Comparison of ENCODE assay signal across 10 cellular contexts in genomic region chr19:10763828-10764339, GRCh38. TPM values are rescaled to one million over a fixed set of nuclear protein-coding genes. Genes with fewer than 3 reads are reported as not detected.
A peak's percentile ranks its signal among the peaks of the same experiment; 100 is the strongest.
DNase-seq lines count a peak whose midpoint lies in the region; ATAC-seq, FAIRE-seq and TF ChIP-seq lines count a peak whose summit lies in the region.
"Had no signal": no experiment of that assay in that cellular context is flagged by ENCODE, and none has a peak within 500 bp of the region (broad histone marks: within the 10 kb centered on the region; RNA-seq: fewer than 3 reads in every experiment).

No MANE protein-coding gene starts in this region.

- DNase-seq in DND-41 (no peak), K562 (ENCODE audit: extremely low read depth in 1 of 4, low spot score in 3 of 4) (no peak), natural killer cell (no peak), HTR-8/SVneo (ENCODE audit: insufficient read length, low spot score) (no peak), ascending aorta (ENCODE audit: low spot score in 2 of 2) (no peak), HUDEP-2 (lab: John Stamatoyannopoulos, UW; ENCODE audit: unreplicated experiment in 76 of 76) (no peak), DMS53 (lab: John Stamatoyannopoulos, UW) (no peak)
- DNase-seq: activated gamma-delta T cell treated with Interleukin-2 at 50 U/mL for 16 hours, hippocampal formation had no signal

- no peak for TF ChIP-seq CTCF in DND-41 (IDR thresholded peaks at IDR 0.05; ENCODE audit: borderline replicate concordance, extremely low read depth, low read length, poor library complexity, severe bottlenecking)
- no peak for TF ChIP-seq CTCF in K562 (IDR thresholded peaks at IDR 0.05 in 2 of 3, conservative IDR thresholded peaks at IDR 0.05 in 1 of 3; ENCODE audit: insufficient read depth in 2 of 3, low read depth in 1 of 3, low read length in 3 of 3)
- TF ChIP-seq CTCF in natural killer cell (IDR thresholded peaks at IDR 0.05): no peak
- TF ChIP-seq CTCF in ascending aorta (IDR thresholded peaks at IDR 0.05): no peak

- WGBS in K562 (ENCODE audit: insufficient coverage, low coverage, missing lambda C conversion rate): 85% methylated on average over 8 of the region's 11 CpGs

- H3K9me1 ChIP-seq in K562 (ENCODE audit: control insufficient read depth, insufficient read depth, low read length): peaks cover 8% of the 10 kb centered on the region

- no peaks in the 10 kb centered on the region for H3K9me3 Mint-ChIP-seq in natural killer cell

- BruUV-seq in K562 (replicated peaks; lab: Mats Ljungman, UMichigan): no TSS peak

- H4K20me1 ChIP-seq in BLaER1 (peaks cover 94% of the 10 kb centered on the region), DND-41 (ENCODE audit: insufficient read depth, low read length) (peaks cover 71% of the 10 kb centered on the region), K562 (replicated peaks; ENCODE audit: control insufficient read depth, insufficient read depth, low read length) (peaks cover 11% of the 10 kb centered on the region; the same call in 1 of the 2 replicates)

- H3K27me3 ChIP-seq in BLaER1 (no peaks in the 10 kb centered on the region), DND-41 (ENCODE audit: insufficient read depth, low read length, poor library complexity) (no peaks in the 10 kb centered on the region), K562 (ENCODE audit: control insufficient read depth in 2 of 2, insufficient read depth in 2 of 2, low read length in 2 of 2) (no peaks in the 10 kb centered on the region), ascending aorta (no peaks in the 10 kb centered on the region)

- H3K27me3 Mint-ChIP-seq in natural killer cell (ENCODE audit: low read depth in 2 of 2): no peaks in the 10 kb centered on the region

- intact Hi-C loops in K562 (cut with micrococcal nuclease): no loop called here
- intact Hi-C loops in natural killer cell (cut with micrococcal nuclease): no loop called here
- intact Hi-C loops in ascending aorta (cut with DNase I): no loop called here

- H2AFZ ChIP-seq in DND-41 (ENCODE audit: low read depth, low read length) (no peak overlapping the region), K562 (ENCODE audit: low read depth, low read length) (no peak overlapping the region)

- H3K27ac Mint-ChIP-seq in natural killer cell: peak overlapping the region; percentile 87 to 98

- TF ChIP-seq EP300 in K562 (IDR thresholded peaks at IDR 0.05; ENCODE audit: low read length): no peak

- FAIRE-seq in K562 (lab: Jason Lieb, UNC) (no peak), HTR-8/SVneo (lab: Jason Lieb, UNC) (no peak)

- POLR2A ChIA-PET in K562 (lab: Yijun Ruan, JAX): no interaction called here

- peak overlapping the region; percentile 82 for H3K4me2 ChIP-seq in BLaER1
- no peak overlapping the region for H3K4me2 ChIP-seq in DND-41 (ENCODE audit: insufficient read depth, low read length)
- no peak overlapping the region for H3K4me2 ChIP-seq in K562 (ENCODE audit: insufficient read depth, low read length)

- in situ Hi-C loops in K562 (cut with MboI): no loop called here

- H3K36me3 ChIP-seq in BLaER1 (peaks cover 57% of the 10 kb centered on the region), DND-41 (ENCODE audit: insufficient read depth, low read length) (peaks cover 61% of the 10 kb centered on the region), K562 (ENCODE audit: control insufficient read depth, insufficient read depth, low read length) (peaks cover 73% of the 10 kb centered on the region), ascending aorta (peaks cover 6 to 16% of the 10 kb centered on the region in 2 donors)

- CTCF ChIA-PET in K562 (lab: Yijun Ruan, JAX; ENCODE audit: low intra/inter-chr PET ratio): no interaction called here

- H3K4me3 Mint-ChIP-seq in natural killer cell: peak overlapping the region; percentile 49

- H3K9ac ChIP-seq in BLaER1: peak overlapping the region; percentile 56
- no peak overlapping the region for H3K9ac ChIP-seq in DND-41 (ENCODE audit: low read depth, low read length)
- H3K9ac ChIP-seq in K562 (ENCODE audit: insufficient read depth in 1 of 2, low read depth in 2 of 2, low read length in 2 of 2): peak overlapping the region in 1 of 2 experiments; percentile 71; a peak in 1 of 4 replicates

- H3K36me3 Mint-ChIP-seq in natural killer cell: no peaks in the 10 kb centered on the region

- H3K79me2 ChIP-seq in DND-41 (ENCODE audit: insufficient read depth, low read length) (peaks cover 80% of the 10 kb centered on the region), K562 (ENCODE audit: control insufficient read depth, insufficient read depth, low read length) (peaks cover 75% of the 10 kb centered on the region)

- TF ChIP-seq POLR2A in K562 (conservative IDR thresholded peaks at IDR 0.05): no peak

- H3K4me3 ChIP-seq in BLaER1 (peak overlapping the region; percentile 12; the same call in 1 of the 2 replicates), DND-41 (ENCODE audit: low read depth in 1 of 2, low read length in 2 of 2) (no peak overlapping the region), K562 (no peak overlapping the region), ascending aorta (no peak overlapping the region)

- ATAC-seq in DND-41 (ENCODE audit: insufficient read depth, low read depth) (no peak), K562 (no peak), natural killer cell (no peak)

- peaks cover 69 to 78% of the 10 kb centered on the region in 2 donors for H3K4me1 Mint-ChIP-seq in natural killer cell

- TF ChIP-seq RAD21 in K562 (CRISPR knock-in tag; conservative IDR thresholded peaks at IDR 0.05 in 1 of 2, IDR thresholded peaks at IDR 0.05 in 1 of 2): no peak

- H3K27ac ChIP-seq in BLaER1 (peak overlapping the region; percentile 91), DND-41 (ENCODE audit: low read length) (peak overlapping the region; percentile 42; the same call in 1 of the 2 replicates), K562 (ENCODE audit: extremely low read depth, low read depth, low read length) (no peak overlapping the region), ascending aorta (peak overlapping the region in 1 of 2 donors; percentile 61)

- H3K4me1 ChIP-seq in BLaER1: peaks cover 96% of the 10 kb centered on the region
- H3K4me1 ChIP-seq in DND-41 (ENCODE audit: insufficient read depth, low read length): peaks cover 24% of the 10 kb centered on the region
- peaks cover 4 to 36% of the 10 kb centered on the region in 2 experiments for H3K4me1 ChIP-seq in K562 (replicated peaks in 1 of 2; ENCODE audit: control insufficient read depth in 2 of 2, insufficient read depth in 2 of 2, low read length in 2 of 2)
- peaks cover 17 to 44% of the 10 kb centered on the region in 2 donors for H3K4me1 ChIP-seq in ascending aorta

- no peaks in the 10 kb centered on the region for H3K9me3 ChIP-seq in BLaER1
- no peaks in the 10 kb centered on the region for H3K9me3 ChIP-seq in DND-41 (ENCODE audit: insufficient read depth, low read length, severe bottlenecking)
- no peaks in the 10 kb centered on the region for H3K9me3 ChIP-seq in K562 (replicated peaks; ENCODE audit: control insufficient read depth, insufficient read depth, low read depth, low read length)
- no peaks in the 10 kb centered on the region for H3K9me3 ChIP-seq in ascending aorta

TF ChIP-seq in K562, 482 proteins besides CTCF, POLR2A, EP300 and RAD21:
- TF ChIP-seq RBM22 (IDR thresholded peaks at IDR 0.05; ENCODE audit: low read depth, low read length, poor library complexity, severe bottlenecking) (peak; percentile 7), ILK (tag; IDR thresholded peaks at IDR 0.05; ENCODE audit: borderline replicate concordance, low read depth) (no peak), NFIC (IDR thresholded peaks at IDR 0.05) (peak; percentile 73), NFIX (CRISPR knock-in tag; IDR thresholded peaks at IDR 0.05; ENCODE audit: low read depth) (0 out of 2 replicates have a peak, but pooled peaks have one; percentile 1)

RNA-seq across cellular contexts. Expression of gene DNM2, which starts 46.0 kb away (rescaled TPM):
- 612 and 1,251 TPM in 2 replicates for total RNA-seq in K562 (2011; cell fraction: chromatin; rRNA removed; ENCODE audit: low replicate concordance)
- 540 and 557 TPM in 2 replicates for total RNA-seq in K562 (2011; cell fraction: nucleolus; rRNA removed)
- total RNA-seq in K562 (2011; cell fraction: nucleoplasm; rRNA removed): 513 and 610 TPM in 2 replicates
- 77.1 and 94.4 TPM in 2 replicates for total RNA-seq in K562 (2014; rRNA removed)
- total RNA-seq in K562 (2014; rRNA removed; fragmentation: Illumina TruSeq; extraction: Trizol): 53.2 and 53.5 TPM in 2 replicates
- 66.6 and 67.2 TPM in 2 replicates for total RNA-seq in K562 (2015; rRNA removed; fragmentation: Illumina TruSeq; extraction: Trizol)
- total RNA-seq in K562 (2021): 153 and 161 TPM in 2 replicates
- polyA plus RNA-seq in K562 (2011; rRNA removed): 72.6 and 122 TPM in 2 replicates
- 66.0 and 77.5 TPM in 2 replicates for polyA plus RNA-seq in K562 (2011; cell fraction: cytosol; rRNA removed)
- 343 and 372 TPM in 2 replicates for polyA plus RNA-seq in K562 (2011; cell fraction: nucleus; rRNA removed)
- 121 and 177 TPM in 2 replicates for polyA plus RNA-seq in K562 (2012)
- 93.5 and 112 TPM in 2 replicates for polyA plus RNA-seq in K562 (2014; fragmentation: Illumina TruSeq; extraction: Trizol)
- 1 to 10 TPM; 2.2 to 2.4 TPM for polyA plus RNA-seq in K562 (2014; fragmentation: Nextera tagmentation; extraction: Ambion mirVana)
- 88.8 and 104 TPM in 2 replicates for polyA plus RNA-seq in K562 (2014; rRNA removed)
- polyA minus RNA-seq in K562 (2011; rRNA and poly(A)+ RNA removed): 138 and 139 TPM in 2 replicates
- 108 and 150 TPM in 2 replicates for polyA minus RNA-seq in K562 (2011; cell fraction: cytosol; rRNA and poly(A)+ RNA removed)
- polyA minus RNA-seq in K562 (2011; cell fraction: nucleus; rRNA and poly(A)+ RNA removed): 314 and 488 TPM in 2 replicates
- total RNA-seq in natural killer cell: 100 to 1,000 TPM; 419 to 491 (median 428) TPM
- 113 TPM for total RNA-seq in ascending aorta
